In the genomic region with DNA sequence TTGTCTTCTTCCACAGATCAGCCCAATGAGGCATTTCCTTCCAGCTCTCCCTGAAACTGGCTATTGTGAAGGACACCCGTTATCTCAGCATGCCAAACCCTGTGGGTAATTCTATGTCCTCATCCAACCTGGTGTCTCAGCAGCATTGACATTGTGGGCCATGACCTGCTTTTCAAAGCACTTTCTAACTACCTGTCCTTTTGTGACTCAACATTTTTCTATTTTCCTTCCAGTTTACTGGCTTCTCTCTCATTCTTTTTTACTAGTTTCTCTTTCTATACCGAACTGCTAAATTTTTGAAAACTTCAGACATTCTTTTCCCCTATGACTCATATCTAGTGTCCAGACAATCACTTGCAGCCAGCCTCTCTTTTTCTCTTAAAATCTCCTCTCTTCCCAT, we compare ENCODE assay signal across 14 cellular contexts.
A peak's percentile ranks its signal among the peaks of the same experiment; 100 is the strongest.
DNase-seq lines count a peak whose midpoint lies in the region; ATAC-seq and TF ChIP-seq lines count a peak whose summit lies in the region.
"Had no signal": no experiment of that assay in that cellular context is flagged by ENCODE, and none has a peak within 500 bp of the region (broad histone marks: within the 10 kb centered on the region; RNA-seq: fewer than 3 reads in every experiment).

No MANE protein-coding gene starts in this region.

- H3K9ac ChIP-seq in SK-N-SH: peak overlapping the region; percentile 13; the same call in 1 of the 2 replicates

- DNase-seq in GM03348 (ENCODE audit: low spot score): peak; percentile 50
- DNase-seq in SK-N-SH: no peak
- peak; percentile 26 for DNase-seq in epithelial cell of esophagus (ENCODE audit: low read depth)
- no peak for DNase-seq in omental fat pad (ENCODE audit: low spot score)
- no peak for DNase-seq in NCI-H187 treated with DMSO at 0.1 percent for 48 hours (lab: John Stamatoyannopoulos, UW)
- DNase-seq in Ammon's horn (ENCODE audit: low spot score): no peak
- DNase-seq: aorta; CD4-positive, alpha-beta memory T cell; MM.1S; WERI-Rb-1 had no signal

- 5% methylated on average over 2 of the region's 2 CpGs for WGBS in SK-N-SH (ENCODE audit: low lambda C conversion rate)

- H3K4me2 ChIP-seq in SK-N-SH: peak overlapping the region; percentile 69

- H3K79me2 ChIP-seq in SK-N-SH (ENCODE audit: insufficient read depth): no peaks in the 10 kb centered on the region

- no peak for TF ChIP-seq RAD21 in SK-N-SH (IDR thresholded peaks at IDR 0.05; ENCODE audit: low read length)

- ATAC-seq in omental fat pad (ENCODE audit: low FRiP score): peak; percentile 83
- ATAC-seq in HG03565 (IDR thresholded peaks at IDR 0.05; ENCODE audit: unreplicated experiment): no peak
- ATAC-seq in HG03521 (IDR thresholded peaks at IDR 0.05; ENCODE audit: unreplicated experiment): no peak
- ATAC-seq: Right ventricle myocardium inferior had no signal

- peak overlapping the region; percentile 74 to 78 for H3K27ac ChIP-seq in SK-N-SH (ENCODE audit: low read depth in 2 of 2, low read length in 1 of 2)
- H3K27ac ChIP-seq: right atrium auricular region, WERI-Rb-1 had no signal

- H3K9me2 ChIP-seq in SK-N-SH: no peaks in the 10 kb centered on the region

- peaks cover 12% of the 10 kb centered on the region for H3F3A ChIP-seq in SK-N-SH (replicated peaks; ENCODE audit: insufficient read depth)

- no peaks in the 10 kb centered on the region for H4K20me1 ChIP-seq in SK-N-SH (ENCODE audit: insufficient read depth)

- no peaks in the 10 kb centered on the region for H3K36me3 ChIP-seq in SK-N-SH (replicated peaks in 1 of 2; ENCODE audit: control insufficient read depth in 1 of 2, insufficient read depth in 2 of 2, low read length in 1 of 2)
- H3K36me3 ChIP-seq: right atrium auricular region, WERI-Rb-1 had no signal

- TF ChIP-seq CTCF in SK-N-SH (IDR thresholded peaks at IDR 0.05): no peak
- TF ChIP-seq CTCF in epithelial cell of esophagus (IDR thresholded peaks at IDR 0.05; ENCODE audit: insufficient read depth, low read depth, low read length, missing control alignments): no peak
- TF ChIP-seq CTCF in omental fat pad (IDR thresholded peaks at IDR 0.05): no peak

- H3K4me3 ChIP-seq in SK-N-SH (ENCODE audit: low read depth in 2 of 2, low read length in 1 of 2): peak overlapping the region; percentile 34 to 53; a peak in 3 of 4 replicates
- H3K4me3 ChIP-seq in epithelial cell of esophagus (ENCODE audit: low read length): no peak overlapping the region
- H3K4me3 ChIP-seq: right atrium auricular region had no signal

- no peak for TF ChIP-seq EP300 in SK-N-SH (IDR thresholded peaks at IDR 0.05; ENCODE audit: borderline replicate concordance in 1 of 2, low read depth in 1 of 2, low read length in 1 of 2)

- H3K9me3 ChIP-seq in SK-N-SH: no peaks in the 10 kb centered on the region
- H3K9me3 ChIP-seq: right atrium auricular region had no signal

- H3K4me1 ChIP-seq in SK-N-SH (ENCODE audit: control insufficient read depth in 1 of 2, insufficient read depth in 2 of 2, low read depth in 1 of 2, low read length in 1 of 2): no peaks in the 10 kb centered on the region; a peak in 1 of 4 replicates
- H3K4me1 ChIP-seq: right atrium auricular region had no signal

- no peaks in the 10 kb centered on the region for H3K27me3 ChIP-seq in SK-N-SH (ENCODE audit: insufficient read depth)
- H3K27me3 ChIP-seq: right atrium auricular region had no signal

- H2AFZ ChIP-seq in SK-N-SH (ENCODE audit: low read depth): peak overlapping the region; percentile 44

- CTCF ChIA-PET in SK-N-SH (lab: Yijun Ruan, JAX): no interaction called here

- POLR2A ChIA-PET in SK-N-SH (lab: Yijun Ruan, JAX): no interaction called here

TF ChIP-seq in SK-N-SH, 30 proteins besides CTCF, POLR2A, EP300 and RAD21:
- TF ChIP-seq NRF1 (IDR thresholded peaks at IDR 0.05; ENCODE audit: low read depth, low read length) (no peak), JUND (IDR thresholded peaks at IDR 0.05) (peak; percentile 38), FOSL2 (IDR thresholded peaks at IDR 0.05; ENCODE audit: borderline replicate concordance, low read depth) (peak; percentile 48; the same call in 1 of the 2 replicates), MXI1 (IDR thresholded peaks at IDR 0.05; ENCODE audit: low read depth, low read length) (no peak), TCF12 (IDR thresholded peaks at IDR 0.05) (peak; percentile 10; the same call in 1 of the 2 replicates)
- TF ChIP-seq, protein P1, sequence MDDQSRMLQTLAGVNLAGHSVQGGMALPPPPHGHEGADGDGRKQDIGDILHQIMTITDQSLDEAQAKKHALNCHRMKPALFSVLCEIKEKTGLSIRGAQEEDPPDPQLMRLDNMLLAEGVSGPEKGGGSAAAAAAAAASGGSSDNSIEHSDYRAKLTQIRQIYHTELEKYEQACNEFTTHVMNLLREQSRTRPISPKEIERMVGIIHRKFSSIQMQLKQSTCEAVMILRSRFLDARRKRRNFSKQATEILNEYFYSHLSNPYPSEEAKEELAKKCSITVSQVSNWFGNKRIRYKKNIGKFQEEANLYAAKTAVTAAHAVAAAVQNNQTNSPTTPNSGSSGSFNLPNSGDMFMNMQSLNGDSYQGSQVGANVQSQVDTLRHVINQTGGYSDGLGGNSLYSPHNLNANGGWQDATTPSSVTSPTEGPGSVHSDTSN (IDR thresholded peaks at IDR 0.05): 0 out of 2 replicates have a peak, but pooled peaks have one; percentile 19

Comparison
In these comparisons a context has a peak if more than half of its experiments do, and no peak if none do; other contexts are left out.
1. DNase-seq: peak in GM03348 (single experiment) and epithelial cell of esophagus (single experiment); none in SK-N-SH (single experiment), omental fat pad (single experiment), NCI-H187 treated with DMSO at 0.1 percent for 48 hours (single experiment) and Ammon's horn (single experiment).